24 cellular contexts compared by ENCODE assay signal in genomic region chr3:39193391-39193790, GRCh38. TPM values are rescaled to one million over a fixed set of nuclear protein-coding genes. Genes with fewer than 3 reads are reported as not detected.
A peak's percentile ranks its signal among the peaks of the same experiment; 100 is the strongest.
DNase-seq lines count a peak whose midpoint lies in the region; ATAC-seq and TF ChIP-seq lines count a peak whose summit lies in the region.
"Had no signal": no experiment of that assay in that cellular context is flagged by ENCODE, and none has a peak within 500 bp of the region (broad histone marks: within the 10 kb centered on the region; RNA-seq: fewer than 3 reads in every experiment).

No MANE protein-coding gene starts in this region.

- H3K4me1 Mint-ChIP-seq in activated T-helper 17 cell treated with anti-CD3 and anti-CD28 coated beads, Interleukin-2, amount 50 U/mL, for 72 hours: peaks cover 19% of the 10 kb centered on the region
- peaks cover 28% of the 10 kb centered on the region for H3K4me1 Mint-ChIP-seq in stimulated activated memory B cell treated with anti-CD40 and anti-IgM and Interleukin-4, amounts not matched to agents 10 μg/mL and 1 μg/mL and 100 μg/mL, for 72 hours
- H3K4me1 Mint-ChIP-seq in activated T-cell treated with anti-CD3 and anti-CD28 coated beads, Interleukin-2, amount 50 U/mL, for 24 hours (ENCODE audit: low read depth): peaks cover 51% of the 10 kb centered on the region

- peak overlapping the region; percentile 66 for H3K4me3 Mint-ChIP-seq in activated T-helper 17 cell treated with anti-CD3 and anti-CD28 coated beads, Interleukin-2, amount 50 U/mL, for 72 hours
- H3K4me3 Mint-ChIP-seq in stimulated activated memory B cell treated with anti-CD40 and anti-IgM and Interleukin-4, amounts not matched to agents 10 μg/mL and 1 μg/mL and 100 μg/mL, for 72 hours: no peak overlapping the region
- H3K4me3 Mint-ChIP-seq in activated T-cell treated with anti-CD3 and anti-CD28 coated beads, Interleukin-2, amount 50 U/mL, for 24 hours: no peak overlapping the region
- H3K4me3 Mint-ChIP-seq: CD8-positive, alpha-beta T cell; dendritic cell treated with granulocyte-macrophage colony-stimulating factor and Interleukin-4, amounts not matched to agents 40 ng/mL and 50 ng/mL, for 4 days had no signal

- intact Hi-C loops in heart right ventricle (cut with DNase I) (loop anchor here in 4 of 10 donors (5.0 kb wide), 3 partner anchors 66 to 94 kb away; no protein-coding TSS in a partner anchor), cardiac septum (cut with DNase I) (loop anchor here (5.0 kb wide), 2 partner anchors 69 to 94 kb away; no protein-coding TSS in a partner anchor)

- no peaks in the 10 kb centered on the region for H3K27me3 Mint-ChIP-seq in activated T-helper 17 cell treated with anti-CD3 and anti-CD28 coated beads, Interleukin-2, amount 50 U/mL, for 72 hours
- H3K27me3 Mint-ChIP-seq in stimulated activated memory B cell treated with anti-CD40 and anti-IgM and Interleukin-4, amounts not matched to agents 10 μg/mL and 1 μg/mL and 100 μg/mL, for 72 hours: peaks cover 39% of the 10 kb centered on the region
- no peaks in the 10 kb centered on the region for H3K27me3 Mint-ChIP-seq in activated T-cell treated with anti-CD3 and anti-CD28 coated beads, Interleukin-2, amount 50 U/mL, for 24 hours

- H3K36me3 Mint-ChIP-seq in activated T-helper 17 cell treated with anti-CD3 and anti-CD28 coated beads, Interleukin-2, amount 50 U/mL, for 72 hours (ENCODE audit: low read depth): no peaks in the 10 kb centered on the region
- H3K36me3 Mint-ChIP-seq in stimulated activated memory B cell treated with anti-CD40 and anti-IgM and Interleukin-4, amounts not matched to agents 10 μg/mL and 1 μg/mL and 100 μg/mL, for 72 hours: no peaks in the 10 kb centered on the region
- peaks cover 6% of the 10 kb centered on the region for H3K36me3 Mint-ChIP-seq in activated T-cell treated with anti-CD3 and anti-CD28 coated beads, Interleukin-2, amount 50 U/mL, for 24 hours (ENCODE audit: low read depth)
- H3K36me3 Mint-ChIP-seq: CD8-positive, alpha-beta T cell had no signal

- DNase-seq in heart right ventricle (peak; percentile 21 to 48), cardiac septum (ENCODE audit: low spot score) (no peak), kidney epithelial cell (ENCODE audit: low read depth) (peak; percentile 52)
- DNase-seq in activated CD4-positive, alpha-beta T cell treated with anti-CD3 and anti-CD28 coated beads, Interleukin-2, amount 50 U/mL, for 1 hour: no peak
- DNase-seq in activated T-cell treated with anti-CD3 and anti-CD28 coated beads, Interleukin-2, amount 50 U/mL, for 24 hours: no peak
- DNase-seq: activated CD4-positive, CD25-positive, alpha-beta regulatory T cell treated with anti-CD3 and anti-CD28 coated beads, Interleukin-2, amount 50 U/mL, for 72 hours; activated CD8-positive, alpha-beta memory T cell treated with anti-CD3 and anti-CD28 coated beads, Interleukin-2, amount 50 U/mL, for 4 hours; activated naive CD4-positive, alpha-beta T cell; CD8-positive, alpha-beta T cell; Kasumi-1; left colon; NCI-H1105 treated with DMSO at 0.1 percent for 48 hours; NCI-H69; nucleus accumbens; PC-3; T-helper 9 cell had no signal

- no peaks in the 10 kb centered on the region for H3K9me3 ChIP-seq in heart right ventricle
- H3K9me3 ChIP-seq: HAP-1 had no signal

- peaks cover 3 to 34% (median 17%) of the 10 kb centered on the region in 9 donors for H3K4me1 ChIP-seq in heart right ventricle
- H3K4me1 ChIP-seq: HAP-1 had no signal

- H3K27ac Mint-ChIP-seq in activated T-helper 17 cell treated with anti-CD3 and anti-CD28 coated beads, Interleukin-2, amount 50 U/mL, for 72 hours: peak overlapping the region; percentile 67
- H3K27ac Mint-ChIP-seq in stimulated activated memory B cell treated with anti-CD40 and anti-IgM and Interleukin-4, amounts not matched to agents 10 μg/mL and 1 μg/mL and 100 μg/mL, for 72 hours: peak overlapping the region; percentile 46
- H3K27ac Mint-ChIP-seq in activated T-cell treated with anti-CD3 and anti-CD28 coated beads, Interleukin-2, amount 50 U/mL, for 24 hours: no peak overlapping the region
- H3K27ac Mint-ChIP-seq: CD8-positive, alpha-beta T cell; dendritic cell treated with granulocyte-macrophage colony-stimulating factor and Interleukin-4, amounts not matched to agents 40 ng/mL and 50 ng/mL, for 4 days had no signal

- no peaks in the 10 kb centered on the region for H3K9me3 Mint-ChIP-seq in activated T-helper 17 cell treated with anti-CD3 and anti-CD28 coated beads, Interleukin-2, amount 50 U/mL, for 72 hours
- no peaks in the 10 kb centered on the region for H3K9me3 Mint-ChIP-seq in stimulated activated memory B cell treated with anti-CD40 and anti-IgM and Interleukin-4, amounts not matched to agents 10 μg/mL and 1 μg/mL and 100 μg/mL, for 72 hours
- peaks cover 3% of the 10 kb centered on the region for H3K9me3 Mint-ChIP-seq in activated T-cell treated with anti-CD3 and anti-CD28 coated beads, Interleukin-2, amount 50 U/mL, for 24 hours
- H3K9me3 Mint-ChIP-seq: CD8-positive, alpha-beta T cell; dendritic cell treated with granulocyte-macrophage colony-stimulating factor and Interleukin-4, amounts not matched to agents 40 ng/mL and 50 ng/mL, for 4 days had no signal

- H3K36me3 ChIP-seq in heart right ventricle (peaks cover 0 to 12% (median 0%) of the 10 kb centered on the region in 9 donors), kidney epithelial cell (ENCODE audit: control insufficient read depth, insufficient read depth, low read length) (no peaks in the 10 kb centered on the region)
- H3K36me3 ChIP-seq: HAP-1 had no signal

- H3K4me3 ChIP-seq in heart right ventricle (no peak overlapping the region), kidney epithelial cell (ENCODE audit: low read depth, low read length) (no peak overlapping the region)
- H3K4me3 ChIP-seq: HAP-1 had no signal

- peak overlapping the region; percentile 60 to 98 (median 90) for H3K27ac ChIP-seq in heart right ventricle

- ATAC-seq in heart right ventricle (peak; percentile 30 to 70 (median 44)), GM18907 (IDR thresholded peaks at IDR 0.05; ENCODE audit: unreplicated experiment) (no peak)
- ATAC-seq in activated T-helper 17 cell treated with anti-CD3 and anti-CD28 coated beads, Interleukin-2, amount 50 U/mL, for 72 hours (replicated peaks): no peak
- no peak for ATAC-seq in stimulated activated memory B cell treated with anti-CD40 and anti-IgM and Interleukin-4, amounts not matched to agents 10 μg/mL and 1 μg/mL and 100 μg/mL, for 72 hours
- ATAC-seq: CD8-positive, alpha-beta T cell; left colon; PC-3 had no signal

- TF ChIP-seq CTCF in heart right ventricle (IDR thresholded peaks at IDR 0.05) (no peak), kidney epithelial cell (IDR thresholded peaks at IDR 0.05; ENCODE audit: insufficient read depth, low read length, poor library complexity, severe bottlenecking) (no peak)

- 49 to 67% methylated on average over 7 of the region's 7 CpGs for WGBS in heart right ventricle, 2 donors

- no peaks in the 10 kb centered on the region for H3K27me3 ChIP-seq in heart right ventricle
- H3K27me3 ChIP-seq in kidney epithelial cell (ENCODE audit: control insufficient read depth, insufficient read depth, low read length): no peaks in the 10 kb centered on the region

RNA-seq across cellular contexts. Expression of gene XIRP1, which starts 1.0 kb away (rescaled TPM):
- 1,000 to 10,000 TPM in 2 of 10 donors, 100 to 1,000 TPM in 8; 277 to 1,691 (median 608) TPM for total RNA-seq in heart right ventricle
- 100 to 1,000 TPM; 404 to 586 TPM for polyA plus RNA-seq in heart right ventricle
- total RNA-seq in cardiac septum: 1,123 TPM
- total RNA-seq in activated T-helper 17 cell treated with anti-CD3 and anti-CD28 coated beads, Interleukin-2, amount 50 U/mL, for 72 hours: 10 to 100 TPM in 1 of 2 donors, under 1 TPM in 1; 0.99 to 17.2 TPM
- total RNA-seq in kidney epithelial cell: 0.08 TPM in 1 of 2 replicates, not detected in the other
- total RNA-seq: CD8-positive, alpha-beta T cell; fibroblast of villous mesenchyme; HT-29; left colon; PC-3 had no signal
- polyA plus RNA-seq: AG04450 had no signal

RNA-seq across cellular contexts. Expression of gene CSRNP1, which starts 40.0 kb away (rescaled TPM):
- total RNA-seq in heart right ventricle (10 to 100 TPM in 9 of 10 donors, 1 to 10 TPM in 1; 7.4 to 46.3 (median 17.7) TPM), cardiac septum (11.5 TPM), kidney epithelial cell (27.5 and 30.8 TPM in 2 replicates)
- 10 to 100 TPM; 14.1 to 28.1 TPM for polyA plus RNA-seq in heart right ventricle
- total RNA-seq in activated T-helper 17 cell treated with anti-CD3 and anti-CD28 coated beads, Interleukin-2, amount 50 U/mL, for 72 hours: 100 to 1,000 TPM in 1 of 2 donors, 10 to 100 TPM in 1; 42.9 to 145 TPM

Comparison
In these comparisons a context has a peak if more than half of its experiments do, and no peak if none do; other contexts are left out.
1. DNase-seq: peak in heart right ventricle (2 of 2) and kidney epithelial cell (single experiment); none in cardiac septum (single experiment), activated CD4-positive, alpha-beta T cell treated with anti-CD3 and anti-CD28 coated beads, Interleukin-2, amount 50 U/mL, for 1 hour (single experiment) and activated T-cell treated with anti-CD3 and anti-CD28 coated beads, Interleukin-2, amount 50 U/mL, for 24 hours (single experiment).
2. ATAC-seq: peak in heart right ventricle (8 of 8); none in activated T-helper 17 cell treated with anti-CD3 and anti-CD28 coated beads, Interleukin-2, amount 50 U/mL, for 72 hours (single experiment), stimulated activated memory B cell treated with anti-CD40 and anti-IgM and Interleukin-4, amounts not matched to agents 10 μg/mL and 1 μg/mL and 100 μg/mL, for 72 hours (single experiment) and GM18907 (single experiment).
3. RNA of gene XIRP1, which starts 1.0 kb away (total RNA-seq): 1,123 TPM in cardiac septum (single experiment) and 277 to 1,691 TPM in heart right ventricle; 0.99 to 17.2 TPM in activated T-helper 17 cell treated with anti-CD3 and anti-CD28 coated beads, Interleukin-2, amount 50 U/mL, for 72 hours and 0.08 TPM in kidney epithelial cell; every median in the first group is over 10 times any median in the second.